Comparison of ENCODE assay signal across 8 cellular contexts in the genomic region with DNA sequence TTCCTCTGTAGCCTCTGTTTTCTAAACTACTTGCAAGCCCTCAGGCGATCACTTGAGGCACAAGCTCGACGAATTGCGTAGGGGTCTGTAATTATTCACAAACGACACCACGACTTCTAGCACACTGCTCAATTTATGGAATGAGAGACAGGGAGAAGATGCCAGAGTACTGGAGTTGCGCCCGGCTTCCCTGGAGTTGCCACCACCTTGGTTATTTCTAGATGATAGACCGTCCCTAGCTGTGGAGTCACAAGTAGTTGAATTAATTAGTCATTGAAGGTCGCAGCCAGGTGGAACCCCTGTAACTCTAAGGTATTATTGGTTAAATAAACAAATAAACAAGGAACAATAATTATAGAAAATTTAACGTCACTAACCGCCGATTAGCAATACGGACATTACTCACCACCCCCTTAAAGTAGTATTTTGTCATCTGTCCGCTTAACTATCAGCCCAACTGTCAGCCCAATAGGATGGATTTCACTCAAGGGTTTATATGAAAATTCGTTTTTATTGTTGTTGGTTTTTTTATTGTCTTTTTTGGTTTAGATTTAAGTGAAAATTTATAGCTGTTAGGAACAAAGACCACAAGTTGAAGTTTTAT.
DNase-seq lines count a peak whose midpoint lies in the region; ATAC-seq and FAIRE-seq lines count a peak whose summit lies in the region.

No MANE protein-coding gene starts in this region.

- H3K4me1 ChIP-seq in adipocyte (ENCODE audit: control insufficient read depth, insufficient read depth, low read length) (peaks cover 39% of the 10 kb centered on the region), subcutaneous abdominal adipose tissue (ENCODE audit: control insufficient read depth in 5 of 5, insufficient read depth in 5 of 5, low read length in 5 of 5) (peaks cover 0 to 42% (median 39%) of the 10 kb centered on the region in 5 donors)

- peaks cover 25% of the 10 kb centered on the region for H3K9me3 ChIP-seq in KOPT-K1 (ENCODE audit: insufficient read depth, low read length, poor library complexity, severe bottlenecking)
- no peaks in the 10 kb centered on the region for H3K9me3 ChIP-seq in adipocyte (ENCODE audit: control insufficient read depth, low read length)
- peaks cover 0 to 15% (median 6%) of the 10 kb centered on the region in 5 donors for H3K9me3 ChIP-seq in subcutaneous abdominal adipose tissue (ENCODE audit: control insufficient read depth in 5 of 5, low read length in 5 of 5)

- DNase-seq in NCI-H82 (lab: John Stamatoyannopoulos, UW) (peak; percentile 84), NCI-H82 treated with DMSO at 0.1 percent for 48 hours (lab: John Stamatoyannopoulos, UW; ENCODE audit: unreplicated experiment) (no peak), adipocyte (ENCODE audit: low read depth) (no peak)
- DNase-seq in activated CD8-positive, alpha-beta memory T cell treated with anti-CD3 and anti-CD28 coated beads, Interleukin-2, amount 50 U/mL, for 4 hours: no peak

- H3K9ac ChIP-seq in adipocyte (ENCODE audit: low read length) (peak overlapping the region; percentile 98), subcutaneous abdominal adipose tissue (ENCODE audit: low read length in 5 of 5) (peak overlapping the region; percentile 89 to 98 (median 97))

- peak overlapping the region; percentile 93 for H3K4me3 ChIP-seq in adipocyte (ENCODE audit: low read length)
- peak overlapping the region; percentile 65 to 95 (median 91) for H3K4me3 ChIP-seq in subcutaneous abdominal adipose tissue (ENCODE audit: low read depth in 1 of 5, low read length in 5 of 5)

- ATAC-seq in GM21825 (IDR thresholded peaks at IDR 0.05; ENCODE audit: unreplicated experiment): no peak

- H3K27me3 ChIP-seq in adipocyte (replicated peaks; ENCODE audit: control insufficient read depth, insufficient read depth, low read length) (no peaks in the 10 kb centered on the region), subcutaneous abdominal adipose tissue (ENCODE audit: control insufficient read depth in 5 of 5, insufficient read depth in 4 of 5, low read length in 5 of 5) (no peaks in the 10 kb centered on the region)

- H3K27ac ChIP-seq in KOPT-K1 (ENCODE audit: low read depth, low read length, poor library complexity, severe bottlenecking) (peak overlapping the region; percentile 95), subcutaneous abdominal adipose tissue (ENCODE audit: low read depth, low read length) (peak overlapping the region; percentile 99)

- H3K36me3 ChIP-seq in KOPT-K1 (ENCODE audit: insufficient read depth, low read length) (peaks cover 8% of the 10 kb centered on the region; the same call in 1 of the 2 replicates), adipocyte (ENCODE audit: control insufficient read depth, insufficient read depth, low read length, severe bottlenecking) (no peaks in the 10 kb centered on the region), subcutaneous abdominal adipose tissue (ENCODE audit: control insufficient read depth in 5 of 5, insufficient read depth in 5 of 5, low read length in 5 of 5) (peaks cover 0 to 8% (median 4%) of the 10 kb centered on the region in 5 donors)

- FAIRE-seq in islet of Langerhans (lab: Jason Lieb, UNC): peak; percentile 13
